ENCODE assay signal across 10 cellular contexts in genomic region chr1:150552692-150553278, GRCh38. TPM values are rescaled to one million over a fixed set of nuclear protein-coding genes. Genes with fewer than 3 reads are reported as not detected.
DNase-seq lines count a peak whose midpoint lies in the region; ATAC-seq and TF ChIP-seq lines count a peak whose summit lies in the region.
"Had no signal": no experiment of that assay in that cellular context is flagged by ENCODE, and none has a peak within 500 bp of the region (broad histone marks: within the 10 kb centered on the region; RNA-seq: fewer than 3 reads in every experiment).

No MANE protein-coding gene starts in this region.

- H3K4me3 Mint-ChIP-seq in activated naive CD8-positive, alpha-beta T cell treated with anti-CD3 and anti-CD28 coated beads, Interleukin-2, amount 10 ng/mL, durations not matched to agents 7 days and 5 days, result no peak overlapping the region
- H3K4me3 Mint-ChIP-seq in activated naive CD8-positive, alpha-beta T cell treated with anti-CD3 and anti-CD28 coated beads for 36 hours, result no peak overlapping the region

- peaks cover 6 to 40% (median 28%) of the 10 kb centered on the region in 4 donors for H3K36me3 ChIP-seq in esophagus muscularis mucosa
- peaks cover 37% of the 10 kb centered on the region for H3K36me3 ChIP-seq in neutrophil
- H3K36me3 ChIP-seq in urinary bladder (ENCODE audit: insufficient read depth), result peaks cover 2% of the 10 kb centered on the region
- H3K36me3 ChIP-seq in SJCRH30, result no peaks in the 10 kb centered on the region

- TF ChIP-seq CTCF in esophagus muscularis mucosa (IDR thresholded peaks at IDR 0.05), result no peak
- TF ChIP-seq CTCF in neutrophil (IDR thresholded peaks at IDR 0.05), result no peak

- H3K27me3 ChIP-seq in esophagus muscularis mucosa (no peaks in the 10 kb centered on the region), neutrophil (peaks cover 27% of the 10 kb centered on the region), SJCRH30 (no peaks in the 10 kb centered on the region)

- POLR2A ChIA-PET in activated naive CD8-positive, alpha-beta T cell treated with anti-CD3 and anti-CD28 coated beads, Interleukin-2, amount 10 ng/mL, durations not matched to agents 7 days and 5 days (lab: Charles Lee), result interaction anchor here (2.4 kb wide), 1 partner anchor 8 kb away, joined by 22 read pairs; no protein-coding TSS in a partner anchor

- TF ChIP-seq POLR2A in esophagus muscularis mucosa (IDR thresholded peaks at IDR 0.05; ENCODE audit: low read depth), result no peak

- intact Hi-C loops in esophagus muscularis mucosa (cut with DNase I), result loop anchor here (10.0 kb wide), 1 partner anchor 262 kb away; no protein-coding TSS in a partner anchor

- no peaks in the 10 kb centered on the region for H3K9me3 Mint-ChIP-seq in activated naive CD8-positive, alpha-beta T cell treated with anti-CD3 and anti-CD28 coated beads, Interleukin-2, amount 10 ng/mL, durations not matched to agents 7 days and 5 days
- H3K9me3 Mint-ChIP-seq in activated naive CD8-positive, alpha-beta T cell treated with anti-CD3 and anti-CD28 coated beads for 36 hours, result no peaks in the 10 kb centered on the region

- no peak for TF ChIP-seq EP300 in esophagus muscularis mucosa (IDR thresholded peaks at IDR 0.05)

- H3K27ac Mint-ChIP-seq in activated naive CD8-positive, alpha-beta T cell treated with anti-CD3 and anti-CD28 coated beads, Interleukin-2, amount 10 ng/mL, durations not matched to agents 7 days and 5 days, result peak overlapping the region; percentile 64
- no peak overlapping the region for H3K27ac Mint-ChIP-seq in activated naive CD8-positive, alpha-beta T cell treated with anti-CD3 and anti-CD28 coated beads for 36 hours

- H3K4me3 ChIP-seq in esophagus muscularis mucosa (peak overlapping the region in 3 of 4 donors; percentile 5 to 34 (median 6)), neutrophil (ENCODE audit: low read depth in 1 of 2, low read length in 1 of 2) (peak overlapping the region; percentile 51 to 65), urinary bladder (ENCODE audit: low read depth, low read length) (no peak overlapping the region), SJCRH30 (no peak overlapping the region)
- H3K4me3 ChIP-seq: SK-N-MC had no signal

- no peak for DNase-seq in activated naive CD8-positive, alpha-beta T cell treated with anti-CD3 and anti-CD28 coated beads, Interleukin-2, amount 10 ng/mL, durations not matched to agents 7 days and 5 days
- DNase-seq in activated naive CD8-positive, alpha-beta T cell treated with anti-CD3 and anti-CD28 coated beads for 36 hours, result no peak
- no peak for DNase-seq in esophagus muscularis mucosa (ENCODE audit: extremely low spot score)
- no peak for DNase-seq in RKO (ENCODE audit: low spot score)
- DNase-seq in SJCRH30, result no peak

- no peak for ATAC-seq in activated naive CD8-positive, alpha-beta T cell treated with anti-CD3 and anti-CD28 coated beads, Interleukin-2, amount 10 ng/mL, durations not matched to agents 7 days and 5 days (ENCODE audit: low read depth)
- no peak for ATAC-seq in GM18873 (IDR thresholded peaks at IDR 0.05; ENCODE audit: low FRiP score, unreplicated experiment)

- H3K4me1 Mint-ChIP-seq in activated naive CD8-positive, alpha-beta T cell treated with anti-CD3 and anti-CD28 coated beads, Interleukin-2, amount 10 ng/mL, durations not matched to agents 7 days and 5 days, result peaks cover 16% of the 10 kb centered on the region
- peaks cover 18% of the 10 kb centered on the region for H3K4me1 Mint-ChIP-seq in activated naive CD8-positive, alpha-beta T cell treated with anti-CD3 and anti-CD28 coated beads for 36 hours

- no peaks in the 10 kb centered on the region for H3K9me3 ChIP-seq in esophagus muscularis mucosa
- no peaks in the 10 kb centered on the region for H3K9me3 ChIP-seq in neutrophil
- no peaks in the 10 kb centered on the region for H3K9me3 ChIP-seq in SJCRH30 (replicated peaks)

- WGBS in esophagus muscularis mucosa, result 72% methylated on average over 15 of the region's 16 CpGs
- 61% methylated on average over 16 of the region's 16 CpGs for WGBS in urinary bladder

- peaks cover 30 to 94% (median 69%) of the 10 kb centered on the region in 4 donors for H3K4me1 ChIP-seq in esophagus muscularis mucosa
- peaks cover 57 to 60% of the 10 kb centered on the region in 2 experiments for H3K4me1 ChIP-seq in neutrophil (ENCODE audit: control insufficient read depth in 1 of 2, insufficient read depth in 1 of 2, low read depth in 1 of 2, low read length in 1 of 2)
- no peaks in the 10 kb centered on the region for H3K4me1 ChIP-seq in urinary bladder (ENCODE audit: insufficient read depth)
- H3K4me1 ChIP-seq in SJCRH30, result peaks cover 6% of the 10 kb centered on the region; the same call in 1 of the 2 replicates

- H3K36me3 Mint-ChIP-seq in activated naive CD8-positive, alpha-beta T cell treated with anti-CD3 and anti-CD28 coated beads, Interleukin-2, amount 10 ng/mL, durations not matched to agents 7 days and 5 days, result no peaks in the 10 kb centered on the region
- no peaks in the 10 kb centered on the region for H3K36me3 Mint-ChIP-seq in activated naive CD8-positive, alpha-beta T cell treated with anti-CD3 and anti-CD28 coated beads for 36 hours

- H3K27ac ChIP-seq in esophagus muscularis mucosa (replicated peaks in 1 of 4) (peak overlapping the region; percentile 91 to 96 (median 94)), neutrophil (peak overlapping the region; percentile 90), urinary bladder (ENCODE audit: low read depth) (peak overlapping the region; percentile 19), SJCRH30 (no peak overlapping the region)
- H3K27ac ChIP-seq: SK-N-MC had no signal

- H3K27me3 Mint-ChIP-seq in activated naive CD8-positive, alpha-beta T cell treated with anti-CD3 and anti-CD28 coated beads, Interleukin-2, amount 10 ng/mL, durations not matched to agents 7 days and 5 days, result peaks cover 23% of the 10 kb centered on the region
- H3K27me3 Mint-ChIP-seq in activated naive CD8-positive, alpha-beta T cell treated with anti-CD3 and anti-CD28 coated beads for 36 hours, result peaks cover 34% of the 10 kb centered on the region

RNA-seq across cellular contexts. Expression of gene ADAMTSL4, which starts 3.6 kb away (rescaled TPM):
- total RNA-seq in activated naive CD8-positive, alpha-beta T cell treated with anti-CD3 and anti-CD28 coated beads, Interleukin-2, amount 10 ng/mL, durations not matched to agents 7 days and 5 days, result under 1 TPM; 0.11 to 0.30 TPM
- under 1 TPM; 0.06 to 0.10 TPM for total RNA-seq in activated naive CD8-positive, alpha-beta T cell treated with anti-CD3 and anti-CD28 coated beads for 36 hours
- total RNA-seq in esophagus muscularis mucosa, result 10 to 100 TPM; 33.6 to 86.1 (median 48.2) TPM
- 35.5 TPM for total RNA-seq in urinary bladder
- polyA plus RNA-seq in urinary bladder, result 144 TPM
- not detected in 2 replicates for total RNA-seq in SJCRH30 (2014; rRNA removed; shearing (Covaris generic))

RNA-seq across cellular contexts. Expression of gene MCL1, which starts 26.6 kb away (rescaled TPM):
- 100 to 1,000 TPM; 302 to 303 TPM for total RNA-seq in activated naive CD8-positive, alpha-beta T cell treated with anti-CD3 and anti-CD28 coated beads, Interleukin-2, amount 10 ng/mL, durations not matched to agents 7 days and 5 days
- total RNA-seq in activated naive CD8-positive, alpha-beta T cell treated with anti-CD3 and anti-CD28 coated beads for 36 hours, result 100 to 1,000 TPM; 209 to 217 TPM
- 100 to 1,000 TPM; 192 to 460 (median 255) TPM for total RNA-seq in esophagus muscularis mucosa
- total RNA-seq in urinary bladder, result 160 TPM
- polyA plus RNA-seq in urinary bladder, result 225 TPM
- 99.4 and 104 TPM in 2 replicates for total RNA-seq in SJCRH30 (2014; rRNA removed; shearing (Covaris generic))

RNA-seq across cellular contexts. Expression of gene FALEC, which starts 37.2 kb away (rescaled TPM):
- under 1 TPM; 0.58 to 0.60 TPM for total RNA-seq in activated naive CD8-positive, alpha-beta T cell treated with anti-CD3 and anti-CD28 coated beads, Interleukin-2, amount 10 ng/mL, durations not matched to agents 7 days and 5 days
- not detected for total RNA-seq in activated naive CD8-positive, alpha-beta T cell treated with anti-CD3 and anti-CD28 coated beads for 36 hours
- total RNA-seq in esophagus muscularis mucosa (not detected), urinary bladder (not detected)
- polyA plus RNA-seq in urinary bladder, result 0.47 TPM
- 0.28 TPM in 1 of 2 replicates, not detected in the other for total RNA-seq in SJCRH30 (2014; rRNA removed; shearing (Covaris generic))
- total RNA-seq: NCI-H460 had no signal

RNA-seq across cellular contexts. Expression of gene ECM1, which starts 44.9 kb away (rescaled TPM):
- 1 to 10 TPM; 1.4 to 1.7 TPM for total RNA-seq in activated naive CD8-positive, alpha-beta T cell treated with anti-CD3 and anti-CD28 coated beads, Interleukin-2, amount 10 ng/mL, durations not matched to agents 7 days and 5 days
- under 1 TPM; 0.88 to 0.99 TPM for total RNA-seq in activated naive CD8-positive, alpha-beta T cell treated with anti-CD3 and anti-CD28 coated beads for 36 hours
- total RNA-seq in esophagus muscularis mucosa (10 to 100 TPM; 17.4 to 32.9 (median 18.6) TPM), urinary bladder (8.7 TPM)
- 40.8 TPM for polyA plus RNA-seq in urinary bladder
- 5.0 TPM in 2 replicates for total RNA-seq in SJCRH30 (2014; rRNA removed; shearing (Covaris generic))

Comparison
In these comparisons a context has a peak if more than half of its experiments do, and no peak if none do; other contexts are left out.
1. H3K4me3 ChIP-seq: peak in esophagus muscularis mucosa (3 of 4) and neutrophil (2 of 2); none in urinary bladder (single experiment) and SJCRH30 (single experiment).
2. RNA of gene ADAMTSL4, which starts 3.6 kb away (total RNA-seq): 33.6 to 86.1 TPM in esophagus muscularis mucosa and 35.5 TPM in urinary bladder (single experiment); 0.11 to 0.30 TPM in activated naive CD8-positive, alpha-beta T cell treated with anti-CD3 and anti-CD28 coated beads, Interleukin-2, amount 10 ng/mL, durations not matched to agents 7 days and 5 days, 0.06 to 0.10 TPM in activated naive CD8-positive, alpha-beta T cell treated with anti-CD3 and anti-CD28 coated beads for 36 hours and not detected in SJCRH30; every median in the first group is over 10 times any median in the second.